In the genomic region with DNA sequence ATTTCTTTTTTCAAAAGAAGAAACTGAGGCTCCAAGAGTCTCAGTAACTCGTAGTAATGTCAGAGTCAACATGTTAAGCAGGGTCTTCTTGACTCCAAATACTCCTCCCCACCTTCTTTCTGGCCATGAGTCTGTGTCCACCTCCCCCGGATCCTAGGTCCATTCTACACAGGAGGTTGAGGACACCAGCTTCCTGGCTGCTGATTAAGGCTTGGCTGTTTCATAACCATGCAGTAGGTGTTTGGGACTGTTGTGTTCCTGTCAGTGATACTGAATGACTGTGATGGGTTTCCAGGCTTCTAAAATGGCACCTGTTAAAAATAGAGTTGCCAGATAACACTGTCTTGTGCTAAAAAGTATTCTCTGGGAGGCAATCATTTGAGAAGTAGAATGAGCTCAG, we compare ENCODE assay signal across 20 cellular contexts. TPM values are rescaled to one million over a fixed set of nuclear protein-coding genes. Genes with fewer than 3 reads are reported as not detected.
DNase-seq lines count a peak whose midpoint lies in the region; ATAC-seq lines count a peak whose summit lies in the region.
"Had no signal": no experiment of that assay in that cellular context is flagged by ENCODE, and none has a peak within 500 bp of the region (broad histone marks: within the 10 kb centered on the region; RNA-seq: fewer than 3 reads in every experiment).

No MANE protein-coding gene starts in this region.

- intact Hi-C loops in Right ventricle myocardium superior (cut with DNase I): no loop called here

- ATAC-seq in Right ventricle myocardium superior (ENCODE audit: poor library complexity) (peak; percentile 71), HG02884 (IDR thresholded peaks at IDR 0.05; ENCODE audit: unreplicated experiment) (no peak)

- peak overlapping the region; percentile 85 for H3K27ac ChIP-seq in caudate nucleus (ENCODE audit: low read depth, low read length)
- H3K27ac ChIP-seq in layer of hippocampus (ENCODE audit: low read depth, low read length): peak overlapping the region; percentile 64
- peak overlapping the region; percentile 97 for H3K27ac ChIP-seq in skeletal muscle tissue (ENCODE audit: low read depth, low read length)
- H3K27ac ChIP-seq: RWPE1 had no signal

- DNase-seq in caudate nucleus (lab: John Stamatoyannopoulos, UW): peak in 3 of 61 donors; percentile 44 to 76 (median 50)
- no peak for DNase-seq in Right ventricle myocardium superior
- DNase-seq in cerebellar nuclear complex (lab: John Stamatoyannopoulos, UW): no peak
- no peak for DNase-seq in NCI-H128 (lab: John Stamatoyannopoulos, UW; ENCODE audit: unreplicated experiment)
- no peak for DNase-seq in A172 (ENCODE audit: low spot score)
- DNase-seq: ACHN; Calu3; CD4-positive, alpha-beta T cell; DMS79 treated with DMSO at 0.1 percent for 48 hours; GDM1; HFFc6; KG1; NCI-H1092; NCI-H1694 treated with DMSO at 0.1 percent for 48 hours; NCI-H69; NK-92 treated with Interleukin-12 subunit alpha and Interleukin-12 subunit beta, amount 100 ng/mL, for 24 hours had no signal

- H3K9me3 ChIP-seq in skeletal muscle tissue (ENCODE audit: control insufficient read depth in 3 of 3, low read length in 3 of 3): no peaks in the 10 kb centered on the region

- peak overlapping the region in 1 of 3 donors; percentile 27 for H3K9ac ChIP-seq in skeletal muscle tissue (ENCODE audit: low read depth in 1 of 3, low read length in 3 of 3)

- H3K36me3 ChIP-seq in skeletal muscle tissue (ENCODE audit: control insufficient read depth in 3 of 3, insufficient read depth in 3 of 3, low read length in 3 of 3): peaks cover 0 to 7% (median 0%) of the 10 kb centered on the region in 3 donors

- no peaks in the 10 kb centered on the region for H3K27me3 ChIP-seq in layer of hippocampus (ENCODE audit: control insufficient read depth, insufficient read depth, low read length)
- no peaks in the 10 kb centered on the region for H3K27me3 ChIP-seq in skeletal muscle tissue (ENCODE audit: control insufficient read depth in 3 of 3, insufficient read depth in 3 of 3, low read length in 3 of 3)

- H3K4me3 ChIP-seq in skeletal muscle tissue (ENCODE audit: low read length in 3 of 3): peak overlapping the region in 2 of 3 donors; percentile 46 to 54

- peaks cover 47 to 68% (median 55%) of the 10 kb centered on the region in 3 donors for H3K4me1 ChIP-seq in skeletal muscle tissue (ENCODE audit: control insufficient read depth in 3 of 3, insufficient read depth in 3 of 3, low read length in 3 of 3)

RNA-seq across cellular contexts. Expression of a gene that starts 18.2 kb away (rescaled TPM):
- total RNA-seq in Right ventricle myocardium superior: 56.2 TPM
- total RNA-seq in skeletal muscle tissue: 11.0 TPM
- 0.43 and 43.0 TPM in 2 replicates for total RNA-seq in A172 (2014; rRNA removed; shearing (Covaris generic))
- total RNA-seq: CD4-positive, alpha-beta T cell had no signal
